12 cellular contexts compared by ENCODE assay signal in genomic region chr6:89045585-89045984, GRCh38.
"Had no signal": no experiment of that assay in that cellular context is flagged by ENCODE, and none has a peak within 500 bp of the region (broad histone marks: within the 10 kb centered on the region; RNA-seq: fewer than 3 reads in every experiment).

No MANE protein-coding gene starts in this region.

- DNase-seq: activated CD4-positive, alpha-beta memory T cell treated with anti-CD3 and anti-CD28 coated beads, Interleukin-2, amount 10 ng/mL, durations not matched to agents 7 days and 5 days; activated gamma-delta T cell treated with Interleukin-2 at 50 U/mL for 16 hours; activated naive CD8-positive, alpha-beta T cell treated with anti-CD3 and anti-CD28 coated beads for 36 hours; activated T-cell treated with anti-CD3 and anti-CD28 coated beads, Interleukin-2, amount 50 U/mL, for 48 hours; effector CD8-positive, alpha-beta T cell; glutamatergic neuron; immature natural killer cell; mucosa of descending colon; naive thymus-derived CD8-positive, alpha-beta T cell; stimulated activated CD4-positive, alpha-beta T cell treated with anti-CD3 and anti-CD28 coated beads, Interleukin-2, amount 100 ng/mL, for 24 hours; stimulated activated naive CD4-positive, alpha-beta T cell treated with Interleukin-2 at 50 U/mL for 16 hours; T-helper 9 cell had no signal

- H3K27ac Mint-ChIP-seq: activated CD4-positive, alpha-beta memory T cell treated with anti-CD3 and anti-CD28 coated beads, Interleukin-2, amount 10 ng/mL, durations not matched to agents 7 days and 5 days; activated naive CD8-positive, alpha-beta T cell treated with anti-CD3 and anti-CD28 coated beads for 36 hours; immature natural killer cell; naive thymus-derived CD8-positive, alpha-beta T cell had no signal

- H3K36me3 Mint-ChIP-seq: activated naive CD8-positive, alpha-beta T cell treated with anti-CD3 and anti-CD28 coated beads for 36 hours had no signal

- H3K27me3 Mint-ChIP-seq: activated CD4-positive, alpha-beta memory T cell treated with anti-CD3 and anti-CD28 coated beads, Interleukin-2, amount 10 ng/mL, durations not matched to agents 7 days and 5 days; activated naive CD8-positive, alpha-beta T cell treated with anti-CD3 and anti-CD28 coated beads for 36 hours; naive thymus-derived CD8-positive, alpha-beta T cell had no signal

- ATAC-seq: naive thymus-derived CD8-positive, alpha-beta T cell had no signal

- H3K4me3 ChIP-seq: mucosa of descending colon had no signal

- H3K9me3 ChIP-seq: mucosa of descending colon had no signal

- H3K4me3 Mint-ChIP-seq: activated CD4-positive, alpha-beta memory T cell treated with anti-CD3 and anti-CD28 coated beads, Interleukin-2, amount 10 ng/mL, durations not matched to agents 7 days and 5 days; activated naive CD8-positive, alpha-beta T cell treated with anti-CD3 and anti-CD28 coated beads for 36 hours; immature natural killer cell; naive thymus-derived CD8-positive, alpha-beta T cell had no signal

- H3K9me3 Mint-ChIP-seq: activated naive CD8-positive, alpha-beta T cell treated with anti-CD3 and anti-CD28 coated beads for 36 hours; immature natural killer cell had no signal
